In the genomic region with DNA sequence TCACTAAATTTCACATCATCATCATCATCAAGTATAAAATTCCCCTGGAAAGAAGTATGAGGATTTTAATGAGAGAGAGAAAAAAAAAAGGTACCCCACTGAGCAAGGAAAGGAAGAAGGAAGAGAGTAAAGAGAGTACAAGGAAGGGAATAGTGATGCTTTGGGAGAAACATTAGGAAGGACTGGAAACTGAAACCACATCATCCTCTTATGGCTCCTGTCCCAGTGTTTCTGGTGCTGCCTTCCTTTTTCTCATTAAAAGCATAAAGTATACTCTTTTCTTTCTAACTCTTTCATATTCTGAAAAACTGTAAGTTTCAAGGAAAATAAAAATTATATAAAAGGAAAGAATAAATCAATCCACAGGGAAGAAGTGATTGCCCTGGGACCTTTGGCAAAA, we compare ENCODE assay signal across 33 cellular contexts.
A peak's percentile ranks its signal among the peaks of the same experiment; 100 is the strongest.
DNase-seq lines count a peak whose midpoint lies in the region; ATAC-seq and TF ChIP-seq lines count a peak whose summit lies in the region.
"Had no signal": no experiment of that assay in that cellular context is flagged by ENCODE, and none has a peak within 500 bp of the region (broad histone marks: within the 10 kb centered on the region; RNA-seq: fewer than 3 reads in every experiment).

No MANE protein-coding gene starts in this region.

- no peaks in the 10 kb centered on the region for H3K36me3 Mint-ChIP-seq in mesothelial cell of epicardium
- H3K36me3 Mint-ChIP-seq: activated naive CD4-positive, alpha-beta T cell treated with anti-CD3 and anti-CD28 coated beads, Interleukin-2, amount 10 ng/mL, durations not matched to agents 7 days and 5 days; CD14-positive monocyte; immature natural killer cell; stimulated activated effector memory CD8-positive, alpha-beta T cell treated with anti-CD3 and anti-CD28 coated beads, Interleukin-12 subunit alpha, Interleukin-12 subunit beta, amount 100 ng/mL, for 72 hours had no signal

- TF ChIP-seq RAD21 in IMR-90 (IDR thresholded peaks at IDR 0.05; ENCODE audit: low read length): no peak

- no peak overlapping the region for H4K91ac ChIP-seq in IMR-90 (ENCODE audit: insufficient read depth, low read depth, low read length)

- no peak overlapping the region for H4K8ac ChIP-seq in IMR-90 (ENCODE audit: low read depth in 2 of 2, low read length in 2 of 2)

- H3K9me1 ChIP-seq in IMR-90 (ENCODE audit: insufficient read depth, low read length): 0 out of 2 replicates have a peak, but pooled peaks cover 3% of the 10 kb centered on the region

- no peak overlapping the region for H4K5ac ChIP-seq in IMR-90 (ENCODE audit: low read depth, low read length)

- no peaks in the 10 kb centered on the region for H3K79me1 ChIP-seq in IMR-90 (ENCODE audit: low read depth in 1 of 2, low read length in 2 of 2)

- no peak overlapping the region for H2BK20ac ChIP-seq in IMR-90 (ENCODE audit: low read depth, low read length)

- H4K20me1 ChIP-seq in IMR-90 (ENCODE audit: insufficient read depth, low read length): no peaks in the 10 kb centered on the region

- H3K27ac Mint-ChIP-seq in mesothelial cell of epicardium: no peak overlapping the region
- H3K27ac Mint-ChIP-seq: activated CD4-positive, alpha-beta T cell treated with anti-CD3 and anti-CD28 coated beads for 36 hours; activated CD8-positive, alpha-beta T cell treated with anti-CD3 and anti-CD28 coated beads for 36 hours; activated naive CD4-positive, alpha-beta T cell treated with anti-CD3 and anti-CD28 coated beads, Interleukin-2, amount 10 ng/mL, durations not matched to agents 7 days and 5 days; activated T-helper 1 cell treated with anti-CD3 and anti-CD28 coated beads, Interleukin-12 subunit alpha, Interleukin-12 subunit beta, Interleukin-2, Interleukin-4 antibody, amounts not matched to agents 30 ng/mL and 10 ng/mL and 1 ng/mL, durations not matched to agents 14 hours and 24 hours and 36 hours; CD14-positive monocyte; immature natural killer cell; stimulated activated effector memory CD8-positive, alpha-beta T cell treated with anti-CD3 and anti-CD28 coated beads, Interleukin-12 subunit alpha, Interleukin-12 subunit beta, amount 100 ng/mL, for 72 hours had no signal

- H2BK120ac ChIP-seq in IMR-90 (ENCODE audit: low read depth, low read length): no peak overlapping the region

- no peak overlapping the region for H2BK5ac ChIP-seq in IMR-90 (ENCODE audit: low read depth, low read length, poor library complexity, severe bottlenecking)

- no peak overlapping the region for H3K27ac ChIP-seq in IMR-90 (ENCODE audit: insufficient read depth, low read length)
- H3K27ac ChIP-seq: brain microvascular endothelial cell, dorsolateral prefrontal cortex, ovary, transverse colon had no signal

- dilution Hi-C loops in IMR-90 (cut with HindIII; ENCODE audit: low sequenced_read_pairs, unreplicated experiment): no loop called here

- H3K9me3 Mint-ChIP-seq in mesothelial cell of epicardium: peaks cover 6% of the 10 kb centered on the region
- H3K9me3 Mint-ChIP-seq: activated CD8-positive, alpha-beta T cell treated with anti-CD3 and anti-CD28 coated beads for 36 hours; activated naive CD4-positive, alpha-beta T cell treated with anti-CD3 and anti-CD28 coated beads, Interleukin-2, amount 10 ng/mL, durations not matched to agents 7 days and 5 days; nephron progenitor cell had no signal

- H3K27me3 Mint-ChIP-seq in mesothelial cell of epicardium (ENCODE audit: low read depth): no peaks in the 10 kb centered on the region
- H3K27me3 Mint-ChIP-seq: activated CD8-positive, alpha-beta T cell treated with anti-CD3 and anti-CD28 coated beads for 36 hours; activated naive CD4-positive, alpha-beta T cell treated with anti-CD3 and anti-CD28 coated beads, Interleukin-2, amount 10 ng/mL, durations not matched to agents 7 days and 5 days had no signal

- no peak overlapping the region for H3K4me3 ChIP-seq in IMR-90 (ENCODE audit: insufficient read depth, low read depth, low read length)
- H3K4me3 ChIP-seq in adipocyte (ENCODE audit: low read length): no peak overlapping the region
- H3K4me3 ChIP-seq: GM12878, HAP-1, ovary, transverse colon had no signal

- POLR2A ChIA-PET in IMR-90 (lab: Charles Lee; ENCODE audit: unreplicated experiment): no interaction called here

- ATAC-seq in IMR-90 (ENCODE audit: low read depth): no peak
- ATAC-seq: activated CD4-positive, alpha-beta T cell treated with anti-CD3 and anti-CD28 coated beads for 36 hours; activated CD8-positive, alpha-beta T cell treated with anti-CD3 and anti-CD28 coated beads for 36 hours; GM12878; HepG2; left colon; stimulated activated effector memory CD8-positive, alpha-beta T cell treated with anti-CD3 and anti-CD28 coated beads, Interleukin-12 subunit alpha, Interleukin-12 subunit beta, amount 100 ng/mL, for 72 hours had no signal

- no peak overlapping the region for H2AK5ac ChIP-seq in IMR-90 (ENCODE audit: low read depth, low read length)

- no peak overlapping the region for H3K18ac ChIP-seq in IMR-90 (ENCODE audit: low read depth, low read length)

- H2AK9ac ChIP-seq in IMR-90 (replicated peaks; ENCODE audit: low read depth, low read length, poor library complexity): no peak overlapping the region

- H3K4me1 ChIP-seq in IMR-90 (ENCODE audit: control insufficient read depth, insufficient read depth, low read length) (no peaks in the 10 kb centered on the region), adipocyte (ENCODE audit: control insufficient read depth, insufficient read depth, low read length) (peaks cover 7% of the 10 kb centered on the region)
- H3K4me1 ChIP-seq: HAP-1, transverse colon had no signal

- H3K4me1 Mint-ChIP-seq in mesothelial cell of epicardium: peaks cover 11% of the 10 kb centered on the region
- H3K4me1 Mint-ChIP-seq: activated CD4-positive, alpha-beta T cell treated with anti-CD3 and anti-CD28 coated beads for 36 hours; activated naive CD4-positive, alpha-beta T cell treated with anti-CD3 and anti-CD28 coated beads, Interleukin-2, amount 10 ng/mL, durations not matched to agents 7 days and 5 days; CD14-positive monocyte; immature natural killer cell; nephron progenitor cell; stimulated activated effector memory CD8-positive, alpha-beta T cell treated with anti-CD3 and anti-CD28 coated beads, Interleukin-12 subunit alpha, Interleukin-12 subunit beta, amount 100 ng/mL, for 72 hours had no signal

- no peak for TF ChIP-seq POLR2A in IMR-90 (IDR thresholded peaks at IDR 0.05; ENCODE audit: low read depth, low read length)

- H2AFZ ChIP-seq in IMR-90 (replicated peaks; ENCODE audit: low read length, poor library complexity): no peak overlapping the region

- no peak overlapping the region for H2BK15ac ChIP-seq in IMR-90 (ENCODE audit: low read depth, low read length)

- H3K4me3 Mint-ChIP-seq in mesothelial cell of epicardium: no peak overlapping the region
- H3K4me3 Mint-ChIP-seq: activated CD4-positive, alpha-beta T cell treated with anti-CD3 and anti-CD28 coated beads for 36 hours; activated CD8-positive, alpha-beta T cell treated with anti-CD3 and anti-CD28 coated beads for 36 hours; activated naive CD4-positive, alpha-beta T cell treated with anti-CD3 and anti-CD28 coated beads, Interleukin-2, amount 10 ng/mL, durations not matched to agents 7 days and 5 days; activated T-helper 1 cell treated with anti-CD3 and anti-CD28 coated beads, Interleukin-12 subunit alpha, Interleukin-12 subunit beta, Interleukin-2, Interleukin-4 antibody, amounts not matched to agents 30 ng/mL and 10 ng/mL and 1 ng/mL, durations not matched to agents 14 hours and 24 hours and 36 hours; CD14-positive monocyte; immature natural killer cell; nephron progenitor cell; stimulated activated effector memory CD8-positive, alpha-beta T cell treated with anti-CD3 and anti-CD28 coated beads, Interleukin-12 subunit alpha, Interleukin-12 subunit beta, amount 100 ng/mL, for 72 hours had no signal

- H3K9me3 ChIP-seq in IMR-90 (ENCODE audit: control insufficient read depth, insufficient read depth, low read length): no peaks in the 10 kb centered on the region
- H3K9me3 ChIP-seq in adipocyte (ENCODE audit: control insufficient read depth, low read length): no peaks in the 10 kb centered on the region
- H3K9me3 ChIP-seq: HAP-1, ovary, transverse colon had no signal

- H3K9ac ChIP-seq in IMR-90 (ENCODE audit: low read depth, low read length) (no peak overlapping the region), adipocyte (ENCODE audit: low read length) (no peak overlapping the region)

- no peak overlapping the region for H3K14ac ChIP-seq in IMR-90 (replicated peaks; ENCODE audit: low read depth, low read length)

- intact Hi-C loops in IMR-90 (cut with micrococcal nuclease): no loop called here

- no TSS peak for BruUV-seq in IMR-90 (replicated peaks; lab: Mats Ljungman, UMichigan)

- H3K27me3 ChIP-seq in IMR-90 (ENCODE audit: control insufficient read depth, insufficient read depth, low read length) (no peaks in the 10 kb centered on the region), adipocyte (replicated peaks; ENCODE audit: control insufficient read depth, insufficient read depth, low read length) (no peaks in the 10 kb centered on the region)
- H3K27me3 ChIP-seq: brain microvascular endothelial cell, dorsolateral prefrontal cortex, ovary, transverse colon had no signal

- in situ Hi-C loops in IMR-90 (cut with MboI; ENCODE audit: low sequenced_read_pairs): no loop called here

- no peak overlapping the region for H3K4me2 ChIP-seq in IMR-90 (ENCODE audit: low read depth, low read length)

- H3K23ac ChIP-seq in IMR-90 (ENCODE audit: low read depth, low read length): no peak overlapping the region

- no peak for TF ChIP-seq CTCF in IMR-90 (conservative IDR thresholded peaks at IDR 0.05; ENCODE audit: low read depth, low read length)
- no peak for TF ChIP-seq CTCF in mesothelial cell of epicardium (IDR thresholded peaks at IDR 0.05; ENCODE audit: unreplicated experiment)

- H3K56ac ChIP-seq in IMR-90 (ENCODE audit: extremely low read depth, insufficient read depth, low read length): no peak overlapping the region

- DNase-seq in EH (ENCODE audit: low read depth): peak; percentile 19
- peak; percentile 13 for DNase-seq in IMR-90
- peak; percentile 22 for DNase-seq in adipocyte (ENCODE audit: low read depth)
- DNase-seq in myocyte (ENCODE audit: low read depth): peak; percentile 4
- no peak for DNase-seq in mesothelial cell of epicardium (ENCODE audit: low spot score in 2 of 2, unreplicated experiment in 2 of 2)
- DNase-seq in KG1 (lab: John Stamatoyannopoulos, UW): no peak
- DNase-seq in C1 segment of cervical spinal cord (lab: John Stamatoyannopoulos, UW): no peak
- DNase-seq: activated CD4-positive, alpha-beta T cell treated with anti-CD3 and anti-CD28 coated beads for 36 hours; activated CD8-positive, alpha-beta memory T cell treated with anti-CD3 and anti-CD28 coated beads, Interleukin-2, amount 50 U/mL, for 48 hours; activated CD8-positive, alpha-beta T cell treated with anti-CD3 and anti-CD28 coated beads for 36 hours; activated naive CD4-positive, alpha-beta T cell treated with anti-CD3 and anti-CD28 coated beads, Interleukin-2, amount 10 ng/mL, durations not matched to agents 7 days and 5 days; brain microvascular endothelial cell; cerebellar nuclear complex; dorsolateral prefrontal cortex; EL; immature natural killer cell; Kasumi-1; left colon; mammary epithelial cell; NCI-H187 treated with DMSO at 0.1 percent for 48 hours; NCI-H2227 treated with DMSO at 0.1 percent for 48 hours; NCI-H526; nephron progenitor cell; ovary; stimulated activated CD4-positive, alpha-beta T cell treated with anti-CD3 and anti-CD28 coated beads, Interleukin-15, amount 100 ng/mL, for 24 hours; SW 1271; transverse colon had no signal

- no peaks in the 10 kb centered on the region for H3K36me3 ChIP-seq in IMR-90 (ENCODE audit: control insufficient read depth, insufficient read depth, low read length)
- no peaks in the 10 kb centered on the region for H3K36me3 ChIP-seq in adipocyte (ENCODE audit: control insufficient read depth, insufficient read depth, low read length, severe bottlenecking)
- H3K36me3 ChIP-seq: brain microvascular endothelial cell, HAP-1, ovary, transverse colon had no signal

- no peak overlapping the region for H3K4ac ChIP-seq in IMR-90 (ENCODE audit: low read depth, low read length)

- CTCF ChIA-PET in IMR-90 (lab: Yijun Ruan, JAX): no interaction called here

Comparison
In these comparisons a context has a peak if more than half of its experiments do, and no peak if none do; other contexts are left out.
1. DNase-seq: peak in EH (single experiment), IMR-90 (single experiment), adipocyte (single experiment) and myocyte (single experiment); none in mesothelial cell of epicardium (0 of 2), KG1 (single experiment) and C1 segment of cervical spinal cord (0 of 14).